14 cellular contexts compared by ENCODE assay signal in genomic region chr19:6564393-6564792, GRCh38. TPM values are rescaled to one million over a fixed set of nuclear protein-coding genes. Genes with fewer than 3 reads are reported as not detected.
DNase-seq lines count a peak whose midpoint lies in the region; ATAC-seq and TF ChIP-seq lines count a peak whose summit lies in the region.
"Had no signal": no experiment of that assay in that cellular context is flagged by ENCODE, and none has a peak within 500 bp of the region (broad histone marks: within the 10 kb centered on the region; RNA-seq: fewer than 3 reads in every experiment).

No MANE protein-coding gene starts in this region.

- no peak overlapping the region for H2AFZ ChIP-seq in GM23248

- in situ Hi-C loops in GM23248 (cut with MboI): no loop called here

- H3K4me1 ChIP-seq in GM23248 (ENCODE audit: insufficient read depth): no peaks in the 10 kb centered on the region
- H3K4me1 ChIP-seq: gastrocnemius medialis had no signal

- no peak overlapping the region for H3K27ac ChIP-seq in GM23248
- H3K27ac ChIP-seq: gastrocnemius medialis, neutrophil had no signal

- peaks cover 34% of the 10 kb centered on the region for H3K27me3 ChIP-seq in GM23248 (replicated peaks; ENCODE audit: insufficient read depth)
- H3K27me3 ChIP-seq: gastrocnemius medialis had no signal

- no peaks in the 10 kb centered on the region for H3K79me2 ChIP-seq in GM23248 (ENCODE audit: insufficient read depth)

- 60 to 61% methylated on average over 2 of the region's 2 CpGs for WGBS in GM23248 (ENCODE audit: low coverage in 1 of 2, low lambda C conversion rate in 2 of 2, missing lambda C conversion rate in 2 of 2), 2 experiments

- H3K4me2 ChIP-seq in GM23248 (ENCODE audit: unreplicated experiment): no peak overlapping the region

- H4K20me1 ChIP-seq in GM23248 (ENCODE audit: insufficient read depth): no peaks in the 10 kb centered on the region

- no peaks in the 10 kb centered on the region for H3K9me2 ChIP-seq in GM23248 (ENCODE audit: insufficient read depth)

- H3K4me3 ChIP-seq in GM23248 (no peak overlapping the region), fibroblast of the aortic adventitia (ENCODE audit: low read depth, low read length) (no peak overlapping the region)
- H3K4me3 ChIP-seq: gastrocnemius medialis had no signal

- ATAC-seq in HG03095 (IDR thresholded peaks at IDR 0.05; ENCODE audit: unreplicated experiment): no peak
- no peak for ATAC-seq in HG03039 (IDR thresholded peaks at IDR 0.05; ENCODE audit: unreplicated experiment)
- ATAC-seq: gastrocnemius medialis had no signal

- no peak overlapping the region for H3K9ac ChIP-seq in GM23248

- H3K9me3 ChIP-seq in GM23248 (ENCODE audit: low read depth): no peaks in the 10 kb centered on the region
- H3K9me3 ChIP-seq: neutrophil had no signal

- TF ChIP-seq CTCF in fibroblast of the aortic adventitia (IDR thresholded peaks at IDR 0.05; ENCODE audit: insufficient read depth, low read length): no peak

- no peaks in the 10 kb centered on the region for H3F3A ChIP-seq in GM23248 (ENCODE audit: insufficient read depth)

- DNase-seq in AG08396 (ENCODE audit: low spot score): peak; percentile 41
- DNase-seq in GM23248: peak; percentile 46
- DNase-seq in RPMI8226: peak; percentile 70
- DNase-seq in fibroblast of the aortic adventitia (ENCODE audit: low read depth): peak; percentile 38
- DNase-seq in NCI-H82 treated with DMSO at 0.1 percent for 48 hours (lab: John Stamatoyannopoulos, UW; ENCODE audit: unreplicated experiment): no peak
- DNase-seq in AG20443 (ENCODE audit: low spot score): no peak
- DNase-seq: CD4-positive, alpha-beta memory T cell; gastrocnemius medialis; NCI-H2171 treated with DMSO at 0.1 percent for 48 hours; SHP77 had no signal

- H3K36me3 ChIP-seq in GM23248 (ENCODE audit: low read depth): no peaks in the 10 kb centered on the region
- H3K36me3 ChIP-seq: gastrocnemius medialis, neutrophil had no signal

RNA-seq across cellular contexts. Expression of gene CD70, which starts 26.6 kb away (rescaled TPM):
- total RNA-seq in GM23248 (2014; rRNA removed; shearing (Covaris generic)): not detected in 2 replicates
- polyA plus RNA-seq in GM23248 (2016; fragmentation: Nextera tagmentation; extraction: Ambion mirVana): 0.20 and 0.49 TPM in 2 replicates
- total RNA-seq in fibroblast of the aortic adventitia (ENCODE audit: low replicate concordance): 0.09 TPM in 1 of 2 replicates, not detected in the other
- total RNA-seq: gastrocnemius medialis, lower leg skin had no signal

RNA-seq across cellular contexts. Expression of gene TNFSF9, which starts 33.6 kb away (rescaled TPM):
- total RNA-seq in GM23248 (2014; rRNA removed; shearing (Covaris generic)): 0.22 and 1.1 TPM in 2 replicates
- polyA plus RNA-seq in GM23248 (2016; fragmentation: Nextera tagmentation; extraction: Ambion mirVana): 0.29 and 0.58 TPM in 2 replicates
- 1.7 and 2.6 TPM in 2 replicates for total RNA-seq in fibroblast of the aortic adventitia (ENCODE audit: low replicate concordance)

Comparison
In these comparisons a context has a peak if more than half of its experiments do, and no peak if none do; other contexts are left out.
1. DNase-seq: peak in AG08396 (single experiment), GM23248 (single experiment), RPMI8226 (single experiment) and fibroblast of the aortic adventitia (single experiment); none in NCI-H82 treated with DMSO at 0.1 percent for 48 hours (single experiment) and AG20443 (single experiment).